Comparison of ENCODE assay signal across 3 cellular contexts in genomic region chr2:205094031-205094430, GRCh38.
"Had no signal": no experiment of that assay in that cellular context is flagged by ENCODE, and none has a peak within 500 bp of the region (broad histone marks: within the 10 kb centered on the region; RNA-seq: fewer than 3 reads in every experiment).

No MANE protein-coding gene starts in this region.

- ATAC-seq: GM12878 had no signal

- DNase-seq: GDM1, GF-D8 had no signal

- H3K4me3 ChIP-seq: GM12878 had no signal
